In genomic region chr2:185417111-185417510, GRCh38 we compare ENCODE assay signal across 17 cellular contexts.
A peak's percentile ranks its signal among the peaks of the same experiment; 100 is the strongest.
DNase-seq lines count a peak whose midpoint lies in the region; ATAC-seq and TF ChIP-seq lines count a peak whose summit lies in the region.
"Had no signal": no experiment of that assay in that cellular context is flagged by ENCODE, and none has a peak within 500 bp of the region (broad histone marks: within the 10 kb centered on the region; RNA-seq: fewer than 3 reads in every experiment).

No MANE protein-coding gene starts in this region.

- H3K9me3 ChIP-seq in CD4-positive, alpha-beta memory T cell (ENCODE audit: control insufficient read depth in 1 of 2, low read length in 2 of 2) = no peaks in the 10 kb centered on the region
- H3K9me3 ChIP-seq: Peyer's patch had no signal

- H3K4me3 Mint-ChIP-seq in CD4-positive, alpha-beta memory T cell = no peak overlapping the region
- H3K4me3 Mint-ChIP-seq: IgD-negative memory B cell had no signal

- CTCF ChIA-PET in CD4-positive, alpha-beta memory T cell (lab: Charles Lee; ENCODE audit: partially characterized antibody) = no interaction called here

- no peaks in the 10 kb centered on the region for H3K36me3 ChIP-seq in CD4-positive, alpha-beta memory T cell (ENCODE audit: insufficient read depth, low read length)
- H3K36me3 ChIP-seq: Peyer's patch had no signal

- no peaks in the 10 kb centered on the region for H3K4me1 ChIP-seq in CD4-positive, alpha-beta memory T cell (ENCODE audit: insufficient read depth, low read length)
- H3K4me1 ChIP-seq: Peyer's patch had no signal

- no peaks in the 10 kb centered on the region for H3K4me1 Mint-ChIP-seq in CD4-positive, alpha-beta memory T cell
- H3K4me1 Mint-ChIP-seq: IgD-negative memory B cell had no signal

- intact Hi-C loops in CD4-positive, alpha-beta memory T cell (cut with micrococcal nuclease) = no loop called here

- no peak for TF ChIP-seq CTCF in NB4 (IDR thresholded peaks at IDR 0.05; ENCODE audit: low read depth, low read length)

- H3K27me3 Mint-ChIP-seq in CD4-positive, alpha-beta memory T cell = no peaks in the 10 kb centered on the region
- H3K27me3 Mint-ChIP-seq: IgD-negative memory B cell had no signal

- DNase-seq in DMS53 treated with DMSO at 0.1 percent for 48 hours (lab: John Stamatoyannopoulos, UW; ENCODE audit: unreplicated experiment) (peak; percentile 27), NB4 (ENCODE audit: low read depth) (peak; percentile 5), astrocyte of the hippocampus (ENCODE audit: low read depth, low spot score) (peak; percentile 36), kidney tubule cell (ENCODE audit: low spot score) (peak; percentile 3), DMS114 treated with DMSO at 0.1 percent for 48 hours (lab: John Stamatoyannopoulos, UW; ENCODE audit: unreplicated experiment) (no peak), erythroblast (lab: John Stamatoyannopoulos, UW) (no peak)
- no peak for DNase-seq in CD4-positive, alpha-beta memory T cell
- DNase-seq: C1 segment of cervical spinal cord, MV-4-11, NCI-H1417 treated with DMSO at 0.1 percent for 48 hours, NCI-H2029, NCI-H510A, NCI-H82, Peyer's patch, SIG-M5 had no signal

- peaks cover 0 to 6% (median 0%) of the 10 kb centered on the region in 8 donors for H3K9me3 Mint-ChIP-seq in CD4-positive, alpha-beta memory T cell

- no peak overlapping the region for H3K4me3 ChIP-seq in NB4 (ENCODE audit: low read depth, low read length)
- H3K4me3 ChIP-seq in CD4-positive, alpha-beta memory T cell (ENCODE audit: low read length in 2 of 2) = no peak overlapping the region
- H3K4me3 ChIP-seq: Peyer's patch had no signal

- POLR2A ChIA-PET in CD4-positive, alpha-beta memory T cell (lab: Charles Lee; ENCODE audit: partially characterized antibody) = no interaction called here

- TF ChIP-seq POLR2A in NB4 (IDR thresholded peaks at IDR 0.05; ENCODE audit: extremely low read depth, insufficient read length) = no peak
- TF ChIP-seq POLR2A in erythroblast (IDR thresholded peaks at IDR 0.05; ENCODE audit: low read length) = no peak

- ATAC-seq in GM18907 (IDR thresholded peaks at IDR 0.05; ENCODE audit: unreplicated experiment) = no peak

- H3K27ac Mint-ChIP-seq in CD4-positive, alpha-beta memory T cell = no peak overlapping the region
- H3K27ac Mint-ChIP-seq: IgD-negative memory B cell had no signal

- no peak overlapping the region for H3K27ac ChIP-seq in CD4-positive, alpha-beta memory T cell (ENCODE audit: low read depth, low read length)
- H3K27ac ChIP-seq: Peyer's patch had no signal

- H3K36me3 Mint-ChIP-seq in CD4-positive, alpha-beta memory T cell = no peaks in the 10 kb centered on the region
- H3K36me3 Mint-ChIP-seq: IgD-negative memory B cell had no signal

- H3K27me3 ChIP-seq in CD4-positive, alpha-beta memory T cell (ENCODE audit: insufficient read depth, low read length) = no peaks in the 10 kb centered on the region
- H3K27me3 ChIP-seq: Peyer's patch had no signal

Comparison
In these comparisons a context has a peak if more than half of its experiments do, and no peak if none do; other contexts are left out.
1. DNase-seq: peak in DMS53 treated with DMSO at 0.1 percent for 48 hours (single experiment), NB4 (single experiment), astrocyte of the hippocampus (single experiment) and kidney tubule cell (single experiment); none in DMS114 treated with DMSO at 0.1 percent for 48 hours (single experiment), erythroblast (0 of 2) and CD4-positive, alpha-beta memory T cell (0 of 5).